Comparison of ENCODE assay signal across 1 cellular context in genomic region chr2:224039080-224039769, GRCh38.
TF ChIP-seq lines count a peak whose summit lies in the region.

TSS of gene SERPINE2 (minus strand) at chr2:224039286. CDS start at chr2:224001900, 37,386 bp downstream.

TF ChIP-seq in SK-N-SH treated with all-trans-retinoic acid at 6 μM for 48 hours, 23 proteins besides CTCF, POLR2A, EP300 and RAD21 (continued from another document):
- no peak for TF ChIP-seq TSHZ2 (CRISPR knock-in tag; IDR thresholded peaks at IDR 0.05)
